In genomic region chrX:70219938-70220764, GRCh38 we compare ENCODE assay signal across 15 cellular contexts. TPM values are rescaled to one million over a fixed set of nuclear protein-coding genes. Genes with fewer than 3 reads are reported as not detected.
DNase-seq lines count a peak whose midpoint lies in the region; FAIRE-seq and TF ChIP-seq lines count a peak whose summit lies in the region.
"Had no signal": no experiment of that assay in that cellular context is flagged by ENCODE, and none has a peak within 500 bp of the region (broad histone marks: within the 10 kb centered on the region; RNA-seq: fewer than 3 reads in every experiment).

No MANE protein-coding gene starts in this region.

- no peak overlapping the region for H3K4me3 Mint-ChIP-seq in activated naive CD4-positive, alpha-beta T cell treated with anti-CD3 and anti-CD28 coated beads for 36 hours
- H3K4me3 Mint-ChIP-seq: activated CD4-positive, alpha-beta T cell treated with anti-CD3 and anti-CD28 coated beads for 36 hours; B cell had no signal

- H3K27ac Mint-ChIP-seq in activated naive CD4-positive, alpha-beta T cell treated with anti-CD3 and anti-CD28 coated beads for 36 hours = no peak overlapping the region
- H3K27ac Mint-ChIP-seq: activated CD4-positive, alpha-beta T cell treated with anti-CD3 and anti-CD28 coated beads for 36 hours; B cell had no signal

- H3K9me3 Mint-ChIP-seq in activated naive CD4-positive, alpha-beta T cell treated with anti-CD3 and anti-CD28 coated beads for 36 hours = no peaks in the 10 kb centered on the region

- intact Hi-C loops in activated naive CD4-positive, alpha-beta T cell treated with anti-CD3 and anti-CD28 coated beads for 36 hours (cut with micrococcal nuclease) = no loop called here

- CTCF ChIA-PET in activated naive CD4-positive, alpha-beta T cell treated with anti-CD3 and anti-CD28 coated beads for 36 hours (lab: Charles Lee) = no interaction called here

- H3K4me1 Mint-ChIP-seq in activated naive CD4-positive, alpha-beta T cell treated with anti-CD3 and anti-CD28 coated beads for 36 hours (ENCODE audit: low read depth) = no peaks in the 10 kb centered on the region
- H3K4me1 Mint-ChIP-seq: activated CD4-positive, alpha-beta T cell treated with anti-CD3 and anti-CD28 coated beads for 36 hours; B cell had no signal

- no peak for TF ChIP-seq CTCF in LNCaP clone FGC (IDR thresholded peaks at IDR 0.05; ENCODE audit: control insufficient read depth, extremely low read depth, insufficient read depth)
- no peak for TF ChIP-seq CTCF in foreskin fibroblast (IDR thresholded peaks at IDR 0.05; ENCODE audit: low read depth, low read length)
- no peak for TF ChIP-seq CTCF in D721Med (IDR thresholded peaks at IDR 0.05; ENCODE audit: insufficient read depth, missing control alignments)

- H3K36me3 Mint-ChIP-seq in activated naive CD4-positive, alpha-beta T cell treated with anti-CD3 and anti-CD28 coated beads for 36 hours (ENCODE audit: low read depth) = no peaks in the 10 kb centered on the region

- peak; percentile 52 for DNase-seq in A172 (ENCODE audit: low spot score)
- peak; percentile 95 for DNase-seq in LNCaP clone FGC (ENCODE audit: low read depth)
- DNase-seq in RPMI7951 (ENCODE audit: low read depth) = peak; percentile 9
- DNase-seq in foreskin fibroblast = peak; percentile 21 to 43
- DNase-seq in activated naive CD4-positive, alpha-beta T cell treated with anti-CD3 and anti-CD28 coated beads for 36 hours = no peak
- no peak for DNase-seq in D721Med (ENCODE audit: insufficient read length, low spot score)
- DNase-seq in activated CD4-positive, alpha-beta T cell treated with anti-CD3 and anti-CD28 coated beads for 1 hour = no peak
- no peak for DNase-seq in effector CD4-positive, alpha-beta T cell
- DNase-seq: activated CD4-positive, alpha-beta T cell treated with anti-CD3 and anti-CD28 coated beads for 36 hours; amniotic stem cell; stimulated activated CD4-positive, alpha-beta T cell treated with anti-CD3 and anti-CD28 coated beads, Interleukin-4, amount 100 ng/mL, for 4 hours; uterus had no signal

- no peaks in the 10 kb centered on the region for H3K27me3 Mint-ChIP-seq in activated naive CD4-positive, alpha-beta T cell treated with anti-CD3 and anti-CD28 coated beads for 36 hours (ENCODE audit: low read depth)
- H3K27me3 Mint-ChIP-seq: activated CD4-positive, alpha-beta T cell treated with anti-CD3 and anti-CD28 coated beads for 36 hours; B cell had no signal

- H3K4me3 ChIP-seq in LNCaP clone FGC (ENCODE audit: low read depth, low read length) (no peak overlapping the region), foreskin fibroblast (ENCODE audit: low read depth in 1 of 2, low read length in 2 of 2) (no peak overlapping the region)
- H3K4me3 ChIP-seq: uterus had no signal

- FAIRE-seq in D721Med (lab: Jason Lieb, UNC) = no peak

RNA-seq across cellular contexts. Expression of gene AWAT1, which starts 14.3 kb away (rescaled TPM):
- not detected in 2 replicates for total RNA-seq in A172 (2014; rRNA removed; shearing (Covaris generic))
- not detected in 2 replicates for total RNA-seq in RPMI7951 (2014; rRNA removed; shearing (Covaris generic))
- not detected for total RNA-seq in activated naive CD4-positive, alpha-beta T cell treated with anti-CD3 and anti-CD28 coated beads for 36 hours
- total RNA-seq: activated CD4-positive, alpha-beta T cell treated with anti-CD3 and anti-CD28 coated beads for 36 hours; B cell; glomerular endothelial cell; myocyte; uterus had no signal

RNA-seq across cellular contexts. Expression of gene P2RY4, which starts 39.9 kb away (rescaled TPM):
- not detected in 2 replicates for total RNA-seq in A172 (2014; rRNA removed; shearing (Covaris generic))
- 0.24 TPM in 1 of 2 replicates, not detected in the other for total RNA-seq in RPMI7951 (2014; rRNA removed; shearing (Covaris generic))
- total RNA-seq in activated naive CD4-positive, alpha-beta T cell treated with anti-CD3 and anti-CD28 coated beads for 36 hours = under 1 TPM in 1 of 2 experiments, not detected in 1; 0.22 TPM
- total RNA-seq: myocyte had no signal

RNA-seq across cellular contexts. Expression of gene DGAT2L6, which starts 42.9 kb away (rescaled TPM):
- not detected in 2 replicates for total RNA-seq in A172 (2014; rRNA removed; shearing (Covaris generic))
- not detected in 2 replicates for total RNA-seq in RPMI7951 (2014; rRNA removed; shearing (Covaris generic))
- total RNA-seq in activated naive CD4-positive, alpha-beta T cell treated with anti-CD3 and anti-CD28 coated beads for 36 hours = not detected
- total RNA-seq: activated CD4-positive, alpha-beta T cell treated with anti-CD3 and anti-CD28 coated beads for 36 hours; B cell; glomerular endothelial cell; myocyte; uterus had no signal

RNA-seq across cellular contexts. Expression of gene ARR3, which starts 48.0 kb away (rescaled TPM):
- total RNA-seq in A172 (2014; rRNA removed; shearing (Covaris generic)) = not detected in 2 replicates
- total RNA-seq in RPMI7951 (2014; rRNA removed; shearing (Covaris generic)) = not detected in 2 replicates
- total RNA-seq in activated naive CD4-positive, alpha-beta T cell treated with anti-CD3 and anti-CD28 coated beads for 36 hours = not detected
- total RNA-seq: activated CD4-positive, alpha-beta T cell treated with anti-CD3 and anti-CD28 coated beads for 36 hours; B cell; glomerular endothelial cell; myocyte; uterus had no signal

Comparison
In these comparisons a context has a peak if more than half of its experiments do, and no peak if none do; other contexts are left out.
1. DNase-seq: peak in A172 (single experiment), LNCaP clone FGC (single experiment), RPMI7951 (single experiment) and foreskin fibroblast (2 of 2); none in activated naive CD4-positive, alpha-beta T cell treated with anti-CD3 and anti-CD28 coated beads for 36 hours (single experiment), D721Med (single experiment), activated CD4-positive, alpha-beta T cell treated with anti-CD3 and anti-CD28 coated beads for 1 hour (single experiment) and effector CD4-positive, alpha-beta T cell (single experiment).